Comparison of ENCODE assay signal across 27 cellular contexts in genomic region chr15:74214324-74215021, GRCh38. TPM values are rescaled to one million over a fixed set of nuclear protein-coding genes. Genes with fewer than 3 reads are reported as not detected.
DNase-seq lines count a peak whose midpoint lies in the region; ATAC-seq, FAIRE-seq and TF ChIP-seq lines count a peak whose summit lies in the region.
"Had no signal": no experiment of that assay in that cellular context is flagged by ENCODE, and none has a peak within 500 bp of the region (broad histone marks: within the 10 kb centered on the region; RNA-seq: fewer than 3 reads in every experiment).

No MANE protein-coding gene starts in this region.

- H3K36me3 ChIP-seq in GM23338 (ENCODE audit: insufficient read depth) = no peaks in the 10 kb centered on the region
- no peaks in the 10 kb centered on the region for H3K36me3 ChIP-seq in NT2/D1 (ENCODE audit: insufficient read depth, insufficient read length, low read length)
- H3K36me3 ChIP-seq in H1 (ENCODE audit: control insufficient read depth in 2 of 4, insufficient read depth in 4 of 4, low read length in 3 of 4) = no peaks in the 10 kb centered on the region
- no peaks in the 10 kb centered on the region for H3K36me3 ChIP-seq in neuronal stem cell (replicated peaks in 1 of 2; ENCODE audit: control insufficient read depth in 2 of 2, insufficient read depth in 2 of 2, low read length in 2 of 2)
- H3K36me3 ChIP-seq: adrenal gland, HAP-1, heart left ventricle, left lung, prostate gland, thoracic aorta had no signal

- H3K27me3 ChIP-seq in GM23338 (ENCODE audit: insufficient read depth) (peaks cover 59% of the 10 kb centered on the region), NT2/D1 (ENCODE audit: insufficient read depth, insufficient read length) (peaks cover 29% of the 10 kb centered on the region), H1 (replicated peaks in 1 of 4; ENCODE audit: control insufficient read depth in 3 of 4, extremely low read depth in 1 of 4, insufficient read depth in 3 of 4, low read length in 3 of 4) (peaks cover 0 to 25% (median 18%) of the 10 kb centered on the region in 4 experiments; a peak in 6 of 7 replicates), neuronal stem cell (ENCODE audit: control insufficient read depth in 3 of 3, insufficient read depth in 3 of 3, low read depth in 1 of 3, low read length in 3 of 3) (no peaks in the 10 kb centered on the region)
- H3K27me3 ChIP-seq: adrenal gland, left lung had no signal

- peak overlapping the region; percentile 43; the same call in 2 of the 3 replicates for H3K4me3 Mint-ChIP-seq in GM23338
- H3K4me3 Mint-ChIP-seq: CD8-positive, alpha-beta T cell; immature natural killer cell; natural killer cell treated with Interleukin-12 subunit alpha and Interleukin-12 subunit beta and Interleukin-15 and Interleukin-18, amount 100 ng/mL, for 72 hours; stimulated activated memory B cell treated with anti-CD40 and anti-IgM and Interleukin-4, amounts not matched to agents 10 μg/mL and 1 μg/mL and 100 μg/mL, for 72 hours had no signal

- no peak for FAIRE-seq in H1 (lab: Jason Lieb, UNC)
- no peak for FAIRE-seq in GM19239 (lab: Jason Lieb, UNC)

- H3K9me2 ChIP-seq in GM23338 (ENCODE audit: insufficient read depth) = no peaks in the 10 kb centered on the region

- no peak overlapping the region for H3K27ac Mint-ChIP-seq in GM23338
- H3K27ac Mint-ChIP-seq: CD8-positive, alpha-beta T cell; immature natural killer cell; natural killer cell treated with Interleukin-12 subunit alpha and Interleukin-12 subunit beta and Interleukin-15 and Interleukin-18, amount 100 ng/mL, for 72 hours; stimulated activated memory B cell treated with anti-CD40 and anti-IgM and Interleukin-4, amounts not matched to agents 10 μg/mL and 1 μg/mL and 100 μg/mL, for 72 hours had no signal

- peaks cover 53% of the 10 kb centered on the region for H3K27me3 Mint-ChIP-seq in GM23338 (ENCODE audit: insufficient read depth, low read depth, poor library complexity)

- H2BK15ac ChIP-seq in H1 (ENCODE audit: low read length) (0 out of 2 replicates have a peak overlapping the region, but pooled peaks have one; percentile 75), neuronal stem cell (ENCODE audit: low read length) (no peak overlapping the region)

- H3K79me1 ChIP-seq in H1 (ENCODE audit: low read depth, low read length) = no peaks in the 10 kb centered on the region
- H3K79me1 ChIP-seq in neuronal stem cell (ENCODE audit: low read depth, low read length) = no peaks in the 10 kb centered on the region

- H2BK5ac ChIP-seq in H1 (ENCODE audit: low read depth, low read length) = peak overlapping the region; percentile 96; the same call in 1 of the 2 replicates
- no peak overlapping the region for H2BK5ac ChIP-seq in neuronal stem cell (ENCODE audit: low read length)

- TF ChIP-seq CTCF in GM23338 (conservative IDR thresholded peaks at IDR 0.05; ENCODE audit: low read depth in 2 of 2) = no peak
- TF ChIP-seq CTCF in H1 (IDR thresholded peaks at IDR 0.05; ENCODE audit: control extremely low read depth in 1 of 3, insufficient read depth in 1 of 3, low read depth in 1 of 3, low read length in 3 of 3) = no peak

- H2AFZ ChIP-seq in GM23338 (no peak overlapping the region), H1 (ENCODE audit: low read length) (no peak overlapping the region), neuronal stem cell (ENCODE audit: low read length) (no peak overlapping the region)

- H2BK20ac ChIP-seq in H1 (ENCODE audit: low read length) = peak overlapping the region; percentile 96

- peak overlapping the region; percentile 37 for H3K9ac ChIP-seq in NT2/D1 (ENCODE audit: insufficient read length, low read depth)
- no peak overlapping the region for H3K9ac ChIP-seq in H1 (replicated peaks in 1 of 4; ENCODE audit: extremely low read depth in 1 of 4, low read depth in 3 of 4, low read length in 3 of 4)
- no peak overlapping the region for H3K9ac ChIP-seq in neuronal stem cell (ENCODE audit: low read depth, low read length, poor library complexity)
- H3K9ac ChIP-seq: KMS-11 had no signal

- H2AK5ac ChIP-seq in H1 (ENCODE audit: low read depth, low read length) (peak overlapping the region; percentile 75; the same call in 1 of the 2 replicates), neuronal stem cell (ENCODE audit: low read depth, low read length) (peak overlapping the region; percentile 26)

- H3K4ac ChIP-seq in H1 (replicated peaks; ENCODE audit: insufficient read length, low read depth, low read length) = peak overlapping the region; percentile 83
- H3K4ac ChIP-seq in neuronal stem cell (ENCODE audit: low read length) = no peak overlapping the region

- H3K4me1 ChIP-seq in GM23338 (ENCODE audit: insufficient read depth) (peaks cover 60% of the 10 kb centered on the region), NT2/D1 (ENCODE audit: insufficient read depth, insufficient read length) (peaks cover 40% of the 10 kb centered on the region), H1 (replicated peaks in 1 of 4; ENCODE audit: control insufficient read depth in 3 of 4, insufficient read depth in 4 of 4, low read length in 3 of 4) (peaks cover 32 to 41% (median 35%) of the 10 kb centered on the region in 4 experiments), neuronal stem cell (ENCODE audit: control insufficient read depth in 2 of 2, insufficient read depth in 1 of 2, low read depth in 1 of 2, low read length in 2 of 2) (peaks cover 38 to 46% of the 10 kb centered on the region in 2 donors)
- H3K4me1 ChIP-seq: adrenal gland, left lung, prostate gland had no signal

- H3K9me3 Mint-ChIP-seq in GM23338 = no peaks in the 10 kb centered on the region; the same call in 1 of the 3 replicates
- H3K9me3 Mint-ChIP-seq: CD8-positive, alpha-beta T cell; immature natural killer cell; natural killer cell treated with Interleukin-12 subunit alpha and Interleukin-12 subunit beta and Interleukin-15 and Interleukin-18, amount 100 ng/mL, for 72 hours; stimulated activated memory B cell treated with anti-CD40 and anti-IgM and Interleukin-4, amounts not matched to agents 10 μg/mL and 1 μg/mL and 100 μg/mL, for 72 hours had no signal

- peak overlapping the region; percentile 5 for H4K5ac ChIP-seq in H1 (ENCODE audit: insufficient read length, low read depth, low read length)

- H3K14ac ChIP-seq in H1 (ENCODE audit: insufficient read length) = no peak overlapping the region
- H3K14ac ChIP-seq in neuronal stem cell (ENCODE audit: low read length) = no peak overlapping the region

- H3K27ac ChIP-seq in GM23338 (ENCODE audit: low read depth) (no peak overlapping the region), H1 (ENCODE audit: low read depth, low read length) (no peak overlapping the region), neuronal stem cell (replicated peaks; ENCODE audit: low read length) (peak overlapping the region; percentile 79)
- H3K27ac ChIP-seq: adrenal gland, KMS-11, left lung, prostate gland, skin epidermis, thoracic aorta had no signal

- peak overlapping the region; percentile 22 for H4K91ac ChIP-seq in H1 (replicated peaks; ENCODE audit: insufficient read length, low read length)
- H4K91ac ChIP-seq in neuronal stem cell (ENCODE audit: low read depth, low read length, poor library complexity) = no peak overlapping the region

- no peak for ATAC-seq in GM23338
- ATAC-seq: activated CD4-positive, CD25-positive, alpha-beta regulatory T cell treated with anti-CD3 and anti-CD28 coated beads, Interleukin-2, amount 50 U/mL, for 24 hours; CD8-positive, alpha-beta T cell; heart left ventricle; natural killer cell treated with Interleukin-12 subunit alpha and Interleukin-12 subunit beta and Interleukin-15 and Interleukin-18, amount 100 ng/mL, for 72 hours; stimulated activated memory B cell treated with anti-CD40 and anti-IgM and Interleukin-4, amounts not matched to agents 10 μg/mL and 1 μg/mL and 100 μg/mL, for 72 hours had no signal

- H3K4me1 Mint-ChIP-seq in GM23338 = peaks cover 65% of the 10 kb centered on the region
- H3K4me1 Mint-ChIP-seq: immature natural killer cell; stimulated activated memory B cell treated with anti-CD40 and anti-IgM and Interleukin-4, amounts not matched to agents 10 μg/mL and 1 μg/mL and 100 μg/mL, for 72 hours had no signal

- H3K9me3 ChIP-seq in NT2/D1 (ENCODE audit: insufficient read depth, low read length) (peaks cover 6% of the 10 kb centered on the region; the same call in 1 of the 2 replicates), H1 (ENCODE audit: insufficient read depth in 2 of 2, low read depth in 1 of 2, low read length in 1 of 2) (no peaks in the 10 kb centered on the region), neuronal stem cell (replicated peaks in 1 of 2; ENCODE audit: control insufficient read depth in 2 of 2, insufficient read depth in 1 of 2, low read depth in 1 of 2, low read length in 2 of 2) (no peaks in the 10 kb centered on the region)
- H3K9me3 ChIP-seq: adrenal gland, HAP-1, heart left ventricle, left lung, prostate gland, thoracic aorta had no signal

- H3K56ac ChIP-seq in H1 (replicated peaks; ENCODE audit: insufficient read length, low read depth, low read length) = no peak overlapping the region

- H3F3A ChIP-seq in GM23338 (replicated peaks; ENCODE audit: low read depth) = peaks cover 9% of the 10 kb centered on the region

- POLR2A ChIA-PET in H1 (lab: Charles Lee; ENCODE audit: partially characterized antibody) = interaction anchor here (0.8 to 7.0 kb wide), 3 partner anchors 7 to 12 kb away, joined by 3 to 58 read pairs (median 38); partner anchors contain the start of gene STRA6

- H3K23ac ChIP-seq in H1 (ENCODE audit: insufficient read length) (no peak overlapping the region), neuronal stem cell (ENCODE audit: low read depth, low read length, poor library complexity) (no peak overlapping the region)

- peaks cover 4% of the 10 kb centered on the region; the same call in 1 of the 2 replicates for H4K20me1 ChIP-seq in GM23338 (replicated peaks; ENCODE audit: insufficient read depth)
- H4K20me1 ChIP-seq in H1 (replicated peaks in 1 of 2; ENCODE audit: control insufficient read depth in 1 of 2, insufficient read depth in 2 of 2, low read length in 2 of 2) = peaks cover 0 to 2% of the 10 kb centered on the region in 2 experiments

- H2BK120ac ChIP-seq in H1 (replicated peaks; ENCODE audit: low read depth, low read length) (peak overlapping the region; percentile 65), neuronal stem cell (ENCODE audit: low read depth, low read length) (no peak overlapping the region)

- no peaks in the 10 kb centered on the region for H3K79me2 ChIP-seq in GM23338 (replicated peaks; ENCODE audit: insufficient read depth)
- no peaks in the 10 kb centered on the region for H3K79me2 ChIP-seq in H1 (ENCODE audit: control insufficient read depth in 1 of 2, insufficient read depth in 2 of 2, low read length in 2 of 2)

- DNase-seq in GM23338 (ENCODE audit: low spot score) (no peak), NT2/D1 (ENCODE audit: low read depth, low spot score) (no peak), H1 (ENCODE audit: low read depth in 1 of 2, low spot score in 2 of 2) (no peak), neuronal stem cell (ENCODE audit: low spot score) (no peak), GM19239 (ENCODE audit: insufficient read length, low spot score) (no peak), NCI-H2227 (lab: John Stamatoyannopoulos, UW; ENCODE audit: unreplicated experiment) (no peak)
- DNase-seq in effector CD4-positive, alpha-beta T cell = no peak
- DNase-seq in stimulated activated CD4-positive, alpha-beta T cell treated with anti-CD3 and anti-CD28 coated beads, Interleukin-1b, Interleukin-23, amount 100 ng/mL, for 48 hours = no peak
- DNase-seq: activated gamma-delta T cell treated with Interleukin-2 at 50 U/mL for 16 hours; activated T-cell treated with anti-CD3 and anti-CD28 coated beads, Interleukin-2, amount 50 U/mL, for 1 hour; adrenal gland; CD8-positive, alpha-beta T cell; cortex of kidney; immature natural killer cell; NCI-H1048; NCI-H2029; NCI-H446 treated with DMSO at 0.1 percent for 48 hours had no signal

- H3K4me2 ChIP-seq in GM23338 (peak overlapping the region; percentile 67), H1 (ENCODE audit: insufficient read depth in 1 of 2, low read depth in 2 of 2, low read length in 2 of 2) (peak overlapping the region; percentile 9 to 48), neuronal stem cell (ENCODE audit: insufficient read depth, low read length, poor library complexity, severe bottlenecking) (no peak overlapping the region)
- H3K4me2 ChIP-seq: KMS-11 had no signal

- TF ChIP-seq RAD21 in H1 (IDR thresholded peaks at IDR 0.05 in 1 of 2, conservative IDR thresholded peaks at IDR 0.05 in 1 of 2; ENCODE audit: low read depth in 2 of 2, low read length in 2 of 2) = no peak

- H4K8ac ChIP-seq in H1 (ENCODE audit: extremely low read depth, insufficient read depth, low read length) (no peak overlapping the region), neuronal stem cell (ENCODE audit: low read depth, low read length) (no peak overlapping the region)

- WGBS in H1 (ENCODE audit: extremely low coverage in 1 of 2, insufficient coverage in 1 of 2, insufficient read length in 1 of 2, insufficient replicate concordance in 2 of 2, low coverage in 1 of 2, low lambda C conversion rate in 2 of 2, missing lambda C conversion rate in 1 of 2), 2 experiments = 45% methylated on average over 6 of the region's 6 CpGs; no CpG with 5 or more reads in 1 of the 2 experiments
- no CpG with 5 or more reads among the region's 6 CpGs for WGBS in neuronal stem cell (ENCODE audit: extremely low coverage in 2 of 2, insufficient read length in 2 of 2, insufficient replicate concordance in 1 of 2), 2 donors

- H3K36me3 Mint-ChIP-seq in GM23338 (ENCODE audit: low read depth) = peaks cover 14% of the 10 kb centered on the region; the same call in 2 of the 3 replicates
- H3K36me3 Mint-ChIP-seq: CD8-positive, alpha-beta T cell; immature natural killer cell; natural killer cell treated with Interleukin-12 subunit alpha and Interleukin-12 subunit beta and Interleukin-15 and Interleukin-18, amount 100 ng/mL, for 72 hours; stimulated activated memory B cell treated with anti-CD40 and anti-IgM and Interleukin-4, amounts not matched to agents 10 μg/mL and 1 μg/mL and 100 μg/mL, for 72 hours had no signal

- H2BK12ac ChIP-seq in H1 (ENCODE audit: low read depth, low read length) = peak overlapping the region; percentile 97; the same call in 1 of the 2 replicates
- H2BK12ac ChIP-seq in neuronal stem cell (ENCODE audit: low read length) = no peak overlapping the region

- H3K18ac ChIP-seq in H1 (ENCODE audit: extremely low read depth, low read length) (peak overlapping the region; percentile 83), neuronal stem cell (ENCODE audit: low read length) (peak overlapping the region; percentile 80)

- no peak for TF ChIP-seq EP300 in H1 (IDR thresholded peaks at IDR 0.05; ENCODE audit: borderline replicate concordance in 1 of 2, low read depth in 2 of 2, low read length in 2 of 2)

- H3K23me2 ChIP-seq in H1 (ENCODE audit: low read depth, low read length) = peaks cover 2% of the 10 kb centered on the region

- no peak for TF ChIP-seq POLR2A in H1 (IDR thresholded peaks at IDR 0.05; ENCODE audit: control extremely low read depth in 1 of 2, low read depth in 2 of 2, low read length in 2 of 2)

- peak overlapping the region; percentile 32 for H3K4me3 ChIP-seq in GM23338
- no peak overlapping the region for H3K4me3 ChIP-seq in NT2/D1 (ENCODE audit: insufficient read length, low read depth)
- H3K4me3 ChIP-seq in H1 (ENCODE audit: extremely low read depth in 1 of 4, insufficient read depth in 2 of 4, low read depth in 3 of 4, low read length in 4 of 4) = peak overlapping the region in 1 of 4 experiments; percentile 23; a peak in 2 of 8 replicates
- no peak overlapping the region for H3K4me3 ChIP-seq in neuronal stem cell (ENCODE audit: low read length in 2 of 2)
- H3K4me3 ChIP-seq: adrenal gland, HAP-1, heart left ventricle, left lung, prostate gland, skin epidermis, thoracic aorta had no signal

- CTCF ChIA-PET in H1 (lab: Charles Lee; ENCODE audit: partially characterized antibody) = interaction anchor here (0.7 to 2.2 kb wide), 6 partner anchors 14 to 175 kb away, joined by 3 to 8 read pairs (median 4); no protein-coding TSS in a partner anchor

RNA-seq across cellular contexts. Expression of gene STRA6, which starts 11.9 kb away (rescaled TPM):
- 9.9 and 14.1 TPM in 2 replicates for total RNA-seq in GM23338 (2014; rRNA removed; shearing (Covaris generic))
- 8.2 TPM in 2 replicates for polyA plus RNA-seq in GM23338 (2016; fragmentation: Nextera tagmentation; extraction: Ambion mirVana)
- 7.6 and 9.3 TPM in 2 replicates for total RNA-seq in H1 (2021; fragmentation: NEBNext Ultra II Directional; extraction: Animal tissue kit (Norgen Biotek cat#: 25700))
- 14.5 and 21.0 TPM in 2 replicates for polyA plus RNA-seq in H1 (2011; rRNA removed)
- polyA plus RNA-seq in H1 (2011; cell fraction: cytosol; rRNA removed) = 11.5 TPM
- polyA plus RNA-seq in H1 (2011; cell fraction: nucleus; rRNA removed) = 54.5 TPM
- polyA plus RNA-seq in H1 (2012, experiment 1 of 2) = 9.8 to 16.3 TPM (median 13.8 TPM) in 4 replicates
- polyA plus RNA-seq in H1 (2012, experiment 2 of 2) = 11.1 TPM
- 15.0 TPM for polyA plus RNA-seq in H1 (2013, experiment 1 of 2)
- 14.0 TPM for polyA plus RNA-seq in H1 (2013, experiment 2 of 2)
- polyA minus RNA-seq in H1 (2011; rRNA and poly(A)+ RNA removed) = 13.8 and 14.4 TPM in 2 replicates
- polyA minus RNA-seq in H1 (2011; cell fraction: cytosol; rRNA and poly(A)+ RNA removed) = 7.7 TPM
- 39.6 TPM for polyA minus RNA-seq in H1 (2011; cell fraction: nucleus; rRNA and poly(A)+ RNA removed)
- polyA plus RNA-seq in neuronal stem cell (2013, experiment 1 of 2) = 3.9 TPM
- 3.4 TPM for polyA plus RNA-seq in neuronal stem cell (2013, experiment 2 of 2)
- total RNA-seq: CD8-positive, alpha-beta T cell; natural killer cell treated with Interleukin-12 subunit alpha and Interleukin-12 subunit beta and Interleukin-15 and Interleukin-18, amount 100 ng/mL, for 72 hours had no signal
- polyA plus RNA-seq: immature natural killer cell had no signal

RNA-seq across cellular contexts. Expression of gene CCDC33, which starts 21.7 kb away (rescaled TPM):
- total RNA-seq in GM23338 (2014; rRNA removed; shearing (Covaris generic)) = 0.27 and 2.6 TPM in 2 replicates
- polyA plus RNA-seq in GM23338 (2016; fragmentation: Nextera tagmentation; extraction: Ambion mirVana) (2.5 and 2.8 TPM in 2 replicates), H1 (2011; rRNA removed) (2.7 and 3.3 TPM in 2 replicates)
- 1.0 and 2.0 TPM in 2 replicates for total RNA-seq in H1 (2021; fragmentation: NEBNext Ultra II Directional; extraction: Animal tissue kit (Norgen Biotek cat#: 25700))
- polyA plus RNA-seq in H1 (2011; cell fraction: cytosol; rRNA removed) = 4.3 TPM
- polyA plus RNA-seq in H1 (2011; cell fraction: nucleus; rRNA removed) = 3.7 TPM
- polyA plus RNA-seq in H1 (2012, experiment 1 of 2) = 2.1 to 3.9 TPM (median 3.0 TPM) in 4 replicates
- 1.3 TPM for polyA plus RNA-seq in H1 (2012, experiment 2 of 2)
- polyA plus RNA-seq in H1 (2013, experiment 1 of 2) = 2.0 TPM
- 1.5 TPM for polyA plus RNA-seq in H1 (2013, experiment 2 of 2)
- polyA minus RNA-seq in H1 (2011; rRNA and poly(A)+ RNA removed) = 0.61 and 2.4 TPM in 2 replicates
- 3.3 TPM for polyA minus RNA-seq in H1 (2011; cell fraction: cytosol; rRNA and poly(A)+ RNA removed)
- polyA minus RNA-seq in H1 (2011; cell fraction: nucleus; rRNA and poly(A)+ RNA removed) = 11.1 TPM
- polyA plus RNA-seq in neuronal stem cell (2013, experiment 1 of 2) = 1.3 TPM
- 1.1 TPM for polyA plus RNA-seq in neuronal stem cell (2013, experiment 2 of 2)
- total RNA-seq: CD8-positive, alpha-beta T cell; heart left ventricle; natural killer cell treated with Interleukin-12 subunit alpha and Interleukin-12 subunit beta and Interleukin-15 and Interleukin-18, amount 100 ng/mL, for 72 hours; thoracic aorta had no signal
- polyA plus RNA-seq: immature natural killer cell had no signal

RNA-seq across cellular contexts. Expression of gene ISLR, which starts 41.0 kb away (rescaled TPM):
- total RNA-seq in GM23338 (2014; rRNA removed; shearing (Covaris generic)) = 1.6 TPM in 1 of 2 replicates, not detected in the other
- 0.09 and 0.55 TPM in 2 replicates for polyA plus RNA-seq in GM23338 (2016; fragmentation: Nextera tagmentation; extraction: Ambion mirVana)
- total RNA-seq in H1 (2021; fragmentation: NEBNext Ultra II Directional; extraction: Animal tissue kit (Norgen Biotek cat#: 25700)) = 0.35 TPM in 1 of 2 replicates, not detected in the other
- 0.29 and 0.82 TPM in 2 replicates for polyA plus RNA-seq in H1 (2011; rRNA removed)
- 0.27 TPM for polyA plus RNA-seq in H1 (2011; cell fraction: cytosol; rRNA removed)
- 1.0 TPM for polyA plus RNA-seq in H1 (2011; cell fraction: nucleus; rRNA removed)
- 0.21 to 0.28 TPM (median 0.27 TPM) in 4 replicates for polyA plus RNA-seq in H1 (2012, experiment 1 of 2)
- 0.35 TPM for polyA plus RNA-seq in H1 (2012, experiment 2 of 2)
- polyA plus RNA-seq in H1 (2013, experiment 1 of 2) = 1.0 TPM
- 0.98 TPM for polyA plus RNA-seq in H1 (2013, experiment 2 of 2)
- 0.13 and 0.78 TPM in 2 replicates for polyA minus RNA-seq in H1 (2011; rRNA and poly(A)+ RNA removed)
- not detected for polyA minus RNA-seq in H1 (2011; cell fraction: cytosol; rRNA and poly(A)+ RNA removed)
- 0.90 TPM for polyA minus RNA-seq in H1 (2011; cell fraction: nucleus; rRNA and poly(A)+ RNA removed)
- polyA plus RNA-seq in neuronal stem cell (2013, experiment 1 of 2) = 0.56 TPM
- polyA plus RNA-seq in neuronal stem cell (2013, experiment 2 of 2) = 0.73 TPM
- total RNA-seq: CD8-positive, alpha-beta T cell; natural killer cell treated with Interleukin-12 subunit alpha and Interleukin-12 subunit beta and Interleukin-15 and Interleukin-18, amount 100 ng/mL, for 72 hours had no signal
- polyA plus RNA-seq: immature natural killer cell had no signal
